Comparison of ENCODE assay signal across 9 cellular contexts in genomic region chr22:31752096-31752847, GRCh38. TPM values are rescaled to one million over a fixed set of nuclear protein-coding genes. Genes with fewer than 3 reads are reported as not detected.
A peak's percentile ranks its signal among the peaks of the same experiment; 100 is the strongest.
DNase-seq lines count a peak whose midpoint lies in the region; ATAC-seq lines count a peak whose summit lies in the region.
"Had no signal": no experiment of that assay in that cellular context is flagged by ENCODE, and none has a peak within 500 bp of the region (broad histone marks: within the 10 kb centered on the region; RNA-seq: fewer than 3 reads in every experiment).

No MANE protein-coding gene starts in this region.

- H3K36me3 ChIP-seq in HAP-1 (replicated peaks), result no peaks in the 10 kb centered on the region

- DNase-seq in activated CD4-positive, alpha-beta T cell treated with anti-CD3 and anti-CD28 coated beads, Interleukin-2, amount 10 ng/mL, durations not matched to agents 24 days and 14 days, result no peak
- DNase-seq in activated CD4-positive, alpha-beta T cell treated with anti-CD3 and anti-CD28 coated beads, Interleukin-2, amount 50 U/mL, for 4 hours, result no peak
- DNase-seq in activated T-helper 1 cell treated with anti-CD3 and anti-CD28 coated beads, Interleukin-12 subunit alpha, Interleukin-12 subunit beta, Interleukin-2, Interleukin-4 antibody, amounts not matched to agents 30 ng/mL and 10 ng/mL and 1 ng/mL, durations not matched to agents 14 hours and 24 hours and 36 hours (ENCODE audit: low spot score), result no peak
- no peak for DNase-seq in substantia nigra (lab: John Stamatoyannopoulos, UW)
- no peak for DNase-seq in HAP-1 (ENCODE audit: low spot score in 2 of 2)
- no peak for DNase-seq in NCI-H2029 treated with DMSO at 0.1 percent for 48 hours (lab: John Stamatoyannopoulos, UW)
- DNase-seq: kidney glomerular epithelial cell had no signal

- ATAC-seq in HG02642 (IDR thresholded peaks at IDR 0.05; ENCODE audit: poor library complexity, unreplicated experiment), result no peak

- H3K4me1 ChIP-seq in HAP-1, result peaks cover 27% of the 10 kb centered on the region

- H3K27me3 ChIP-seq in layer of hippocampus (ENCODE audit: control insufficient read depth, insufficient read depth, low read length) (no peaks in the 10 kb centered on the region), HAP-1 (ENCODE audit: low read depth) (no peaks in the 10 kb centered on the region)

- intact Hi-C loops in activated CD4-positive, alpha-beta T cell treated with anti-CD3 and anti-CD28 coated beads, Interleukin-2, amount 10 ng/mL, durations not matched to agents 24 days and 14 days (cut with micrococcal nuclease), result loop anchor here (5.0 kb wide), 2 partner anchors 670 to 720 kb away; partner anchors contain the start of genes FBXO7 and SMTN
- intact Hi-C loops in activated T-helper 1 cell treated with anti-CD3 and anti-CD28 coated beads, Interleukin-12 subunit alpha, Interleukin-12 subunit beta, Interleukin-2, Interleukin-4 antibody, amounts not matched to agents 30 ng/mL and 10 ng/mL and 1 ng/mL, durations not matched to agents 14 hours and 24 hours and 36 hours (cut with micrococcal nuclease), result loop anchor here (2.0 to 5.0 kb wide), 7 partner anchors 60 to 1160 kb away; partner anchors contain the start of genes FBXO7, PATZ1, PES1 and SELENOM

- peak overlapping the region; percentile 92 for H3K27ac ChIP-seq in layer of hippocampus (ENCODE audit: low read depth, low read length)
- peak overlapping the region; percentile 99 for H3K27ac ChIP-seq in substantia nigra (ENCODE audit: low read depth, low read length, poor library complexity, severe bottlenecking)

- in situ Hi-C loops in HAP-1 (cut with MboI; ENCODE audit: low sequenced_read_pairs), result loop anchor here (10.0 kb wide), 1 partner anchor 193 kb away; the partner anchor contains the start of gene YWHAH

- no peaks in the 10 kb centered on the region for H3K9me3 Mint-ChIP-seq in activated CD4-positive, alpha-beta T cell treated with anti-CD3 and anti-CD28 coated beads, Interleukin-2, amount 10 ng/mL, durations not matched to agents 24 days and 14 days
- H3K9me3 Mint-ChIP-seq in activated T-helper 1 cell treated with anti-CD3 and anti-CD28 coated beads, Interleukin-12 subunit alpha, Interleukin-12 subunit beta, Interleukin-2, Interleukin-4 antibody, amounts not matched to agents 30 ng/mL and 10 ng/mL and 1 ng/mL, durations not matched to agents 14 hours and 24 hours and 36 hours, result no peaks in the 10 kb centered on the region

- H3K27me3 Mint-ChIP-seq in activated CD4-positive, alpha-beta T cell treated with anti-CD3 and anti-CD28 coated beads, Interleukin-2, amount 10 ng/mL, durations not matched to agents 24 days and 14 days, result peaks cover 2% of the 10 kb centered on the region
- H3K27me3 Mint-ChIP-seq in activated T-helper 1 cell treated with anti-CD3 and anti-CD28 coated beads, Interleukin-12 subunit alpha, Interleukin-12 subunit beta, Interleukin-2, Interleukin-4 antibody, amounts not matched to agents 30 ng/mL and 10 ng/mL and 1 ng/mL, durations not matched to agents 14 hours and 24 hours and 36 hours (ENCODE audit: insufficient read depth), result no peaks in the 10 kb centered on the region

- no peak overlapping the region for H3K4me3 ChIP-seq in HAP-1

- H3K36me3 Mint-ChIP-seq in activated CD4-positive, alpha-beta T cell treated with anti-CD3 and anti-CD28 coated beads, Interleukin-2, amount 10 ng/mL, durations not matched to agents 24 days and 14 days (ENCODE audit: low read depth), result peaks cover 16% of the 10 kb centered on the region
- H3K36me3 Mint-ChIP-seq in activated T-helper 1 cell treated with anti-CD3 and anti-CD28 coated beads, Interleukin-12 subunit alpha, Interleukin-12 subunit beta, Interleukin-2, Interleukin-4 antibody, amounts not matched to agents 30 ng/mL and 10 ng/mL and 1 ng/mL, durations not matched to agents 14 hours and 24 hours and 36 hours (ENCODE audit: low read depth), result peaks cover 7% of the 10 kb centered on the region

- peak overlapping the region; percentile 98 for H3K27ac Mint-ChIP-seq in activated CD4-positive, alpha-beta T cell treated with anti-CD3 and anti-CD28 coated beads, Interleukin-2, amount 10 ng/mL, durations not matched to agents 24 days and 14 days
- peak overlapping the region; percentile 99 for H3K27ac Mint-ChIP-seq in activated T-helper 1 cell treated with anti-CD3 and anti-CD28 coated beads, Interleukin-12 subunit alpha, Interleukin-12 subunit beta, Interleukin-2, Interleukin-4 antibody, amounts not matched to agents 30 ng/mL and 10 ng/mL and 1 ng/mL, durations not matched to agents 14 hours and 24 hours and 36 hours

- H3K9me3 ChIP-seq in HAP-1, result no peaks in the 10 kb centered on the region

- H3K4me3 Mint-ChIP-seq in activated CD4-positive, alpha-beta T cell treated with anti-CD3 and anti-CD28 coated beads, Interleukin-2, amount 10 ng/mL, durations not matched to agents 24 days and 14 days, result peak overlapping the region; percentile 95
- H3K4me3 Mint-ChIP-seq in activated T-helper 1 cell treated with anti-CD3 and anti-CD28 coated beads, Interleukin-12 subunit alpha, Interleukin-12 subunit beta, Interleukin-2, Interleukin-4 antibody, amounts not matched to agents 30 ng/mL and 10 ng/mL and 1 ng/mL, durations not matched to agents 14 hours and 24 hours and 36 hours, result no peak overlapping the region

- H3K4me1 Mint-ChIP-seq in activated CD4-positive, alpha-beta T cell treated with anti-CD3 and anti-CD28 coated beads, Interleukin-2, amount 10 ng/mL, durations not matched to agents 24 days and 14 days, result peaks cover 53% of the 10 kb centered on the region
- H3K4me1 Mint-ChIP-seq in activated T-helper 1 cell treated with anti-CD3 and anti-CD28 coated beads, Interleukin-12 subunit alpha, Interleukin-12 subunit beta, Interleukin-2, Interleukin-4 antibody, amounts not matched to agents 30 ng/mL and 10 ng/mL and 1 ng/mL, durations not matched to agents 14 hours and 24 hours and 36 hours (ENCODE audit: low read depth), result peaks cover 56% of the 10 kb centered on the region

RNA-seq across cellular contexts. Expression of gene DEPDC5, which starts 1.5 kb away (rescaled TPM):
- 37.9 and 40.6 TPM in 2 replicates for total RNA-seq in activated CD4-positive, alpha-beta T cell treated with anti-CD3 and anti-CD28 coated beads, Interleukin-2, amount 10 ng/mL, durations not matched to agents 24 days and 14 days
- total RNA-seq in activated T-helper 1 cell treated with anti-CD3 and anti-CD28 coated beads, Interleukin-12 subunit alpha, Interleukin-12 subunit beta, Interleukin-2, Interleukin-4 antibody, amounts not matched to agents 30 ng/mL and 10 ng/mL and 1 ng/mL, durations not matched to agents 14 hours and 24 hours and 36 hours, result 39.9 and 42.6 TPM in 2 replicates

RNA-seq across cellular contexts. Expression of gene PRR14L, which starts 2.3 kb away (rescaled TPM):
- 61.0 and 63.6 TPM in 2 replicates for total RNA-seq in activated CD4-positive, alpha-beta T cell treated with anti-CD3 and anti-CD28 coated beads, Interleukin-2, amount 10 ng/mL, durations not matched to agents 24 days and 14 days
- 65.2 and 69.6 TPM in 2 replicates for total RNA-seq in activated T-helper 1 cell treated with anti-CD3 and anti-CD28 coated beads, Interleukin-12 subunit alpha, Interleukin-12 subunit beta, Interleukin-2, Interleukin-4 antibody, amounts not matched to agents 30 ng/mL and 10 ng/mL and 1 ng/mL, durations not matched to agents 14 hours and 24 hours and 36 hours
